Comparison of ENCODE assay signal across 9 cellular contexts in genomic region chr2:131413148-131413747, GRCh38. TPM values are rescaled to one million over a fixed set of nuclear protein-coding genes. Genes with fewer than 3 reads are reported as not detected.
DNase-seq lines count a peak whose midpoint lies in the region; ATAC-seq and TF ChIP-seq lines count a peak whose summit lies in the region.
"Had no signal": no experiment of that assay in that cellular context is flagged by ENCODE, and none has a peak within 500 bp of the region (broad histone marks: within the 10 kb centered on the region; RNA-seq: fewer than 3 reads in every experiment).

No MANE protein-coding gene starts in this region.

- peaks cover 6% of the 10 kb centered on the region; the same call in 1 of the 2 replicates for H3K4me1 ChIP-seq in Panc1 (ENCODE audit: control insufficient read depth, insufficient read depth, low read length)
- H3K4me1 ChIP-seq: BLaER1 treated with 17β-estradiol and CSF1 and Interleukin-3, amounts not matched to agents 10 nM and 100 nM had no signal

- in situ Hi-C loops in Panc1 (cut with HindIII; ENCODE audit: low pct_unique_long_range_greater_than_20kb, low sequenced_read_pairs): no loop called here

- ATAC-seq in GM21390 (IDR thresholded peaks at IDR 0.05; ENCODE audit: unreplicated experiment) (peak; percentile 86), Panc1 (peak; percentile 86)

- peak; percentile 82 for TF ChIP-seq CTCF in Panc1 (IDR thresholded peaks at IDR 0.05)

- H3K36me3 ChIP-seq in Panc1 (ENCODE audit: control insufficient read depth, insufficient read depth, low read length): no peaks in the 10 kb centered on the region
- H3K36me3 ChIP-seq: BLaER1 treated with 17β-estradiol and CSF1 and Interleukin-3, amounts not matched to agents 10 nM and 100 nM had no signal

- H3K27me3 ChIP-seq in Panc1 (ENCODE audit: control insufficient read depth, insufficient read depth, low read length): peaks cover 25% of the 10 kb centered on the region
- H3K27me3 ChIP-seq: BLaER1 treated with 17β-estradiol and CSF1 and Interleukin-3, amounts not matched to agents 10 nM and 100 nM had no signal

- intact Hi-C loops in Panc1 (cut with micrococcal nuclease; ENCODE audit: unreplicated experiment) (loop anchor here (2.0 to 5.0 kb wide), 2 partner anchors 260 to 261 kb away; no protein-coding TSS in a partner anchor), posterior cingulate gyrus (cut with DNase I) (loop anchor here (5.0 kb wide), 1 partner anchor 259 kb away; no protein-coding TSS in a partner anchor)

- no TSS peak for BruUV-seq in Panc1 (replicated peaks; lab: Mats Ljungman, UMichigan)

- POLR2A ChIA-PET in Panc1 (lab: Charles Lee): no interaction called here

- no peaks in the 10 kb centered on the region for H3K9me3 ChIP-seq in Panc1 (ENCODE audit: control insufficient read depth, insufficient read depth, low read depth, low read length)
- H3K9me3 ChIP-seq: BLaER1 treated with 17β-estradiol and CSF1 and Interleukin-3, amounts not matched to agents 10 nM and 100 nM had no signal

- no peak overlapping the region for H3K4me3 ChIP-seq in Jurkat, Clone E6-1 (ENCODE audit: low read length)
- no peak overlapping the region for H3K4me3 ChIP-seq in Panc1 (ENCODE audit: low read depth in 2 of 2, low read length in 2 of 2)
- H3K4me3 ChIP-seq: BLaER1 treated with 17β-estradiol and CSF1 and Interleukin-3, amounts not matched to agents 10 nM and 100 nM had no signal

- CTCF ChIA-PET in Panc1 (lab: Charles Lee): interaction anchor here (0.6 to 1.4 kb wide), 2 partner anchors 89 to 260 kb away, joined by 5 to 7 read pairs; no protein-coding TSS in a partner anchor

- no peak overlapping the region for H3K27ac ChIP-seq in Panc1 (ENCODE audit: low read length)
- H3K27ac ChIP-seq: BLaER1 treated with 17β-estradiol and CSF1 and Interleukin-3, amounts not matched to agents 10 nM and 100 nM had no signal

- peak; percentile 65 for DNase-seq in NCI-H510A treated with DMSO at 0.1 percent for 48 hours (lab: John Stamatoyannopoulos, UW)
- no peak for DNase-seq in NCI-H510A (lab: John Stamatoyannopoulos, UW)
- DNase-seq in Jurkat, Clone E6-1 (ENCODE audit: low read depth, low spot score): peak; percentile 66
- peak; percentile 47 for DNase-seq in Panc1 (ENCODE audit: low read depth, low spot score)
- peak; percentile 6 for DNase-seq in effector CD4-positive, alpha-beta T cell
- peak; percentile 58 for DNase-seq in midbrain (lab: John Stamatoyannopoulos, UW)
- DNase-seq in posterior cingulate gyrus: no peak

RNA-seq across cellular contexts. Expression of gene RAB6D, which starts 49.3 kb away (rescaled TPM):
- polyA plus RNA-seq in Jurkat, Clone E6-1 (2012; ENCODE audit: insufficient read depth, insufficient read length): 0.73 TPM
- total RNA-seq in Panc1 (2021; ENCODE audit: unreplicated experiment): not detected
- 2.0 TPM for polyA plus RNA-seq in Panc1 (2012; ENCODE audit: insufficient read length)

Comparison
In these comparisons a context has a peak if more than half of its experiments do, and no peak if none do; other contexts are left out.
1. DNase-seq: peak in NCI-H510A treated with DMSO at 0.1 percent for 48 hours (single experiment), Jurkat, Clone E6-1 (single experiment), Panc1 (single experiment), effector CD4-positive, alpha-beta T cell (single experiment) and midbrain (single experiment); none in NCI-H510A (single experiment) and posterior cingulate gyrus (0 of 10).